ENCODE assay signal across 1 cellular context in the genomic region with DNA sequence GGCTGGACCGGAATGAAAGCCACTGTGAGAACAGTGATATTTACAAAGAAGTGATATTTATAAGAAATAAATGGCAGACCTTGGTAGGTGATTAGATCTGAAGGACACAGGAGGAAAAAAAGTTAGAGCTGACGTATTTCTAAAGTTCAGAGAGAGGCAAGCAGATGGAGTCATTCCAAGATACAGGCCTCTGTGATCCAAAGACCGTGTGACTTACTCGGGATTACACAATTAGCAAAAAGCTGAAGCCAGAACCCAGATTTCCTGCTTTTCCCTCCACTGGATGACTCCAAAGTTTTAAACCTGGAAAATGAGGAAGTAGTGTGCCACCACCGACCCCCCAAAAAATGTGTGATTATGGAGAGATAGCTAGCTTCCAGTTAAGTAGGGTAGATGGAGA.
TF ChIP-seq lines count a peak whose summit lies in the region.

No MANE protein-coding gene starts in this region.

TF ChIP-seq in HepG2, 621 proteins besides CTCF, POLR2A, EP300 and RAD21:
- TF ChIP-seq NAIF1 (CRISPR knock-in tag; IDR thresholded peaks at IDR 0.05; ENCODE audit: borderline replicate concordance) = no peak
- no peak for TF ChIP-seq ZNF296 (CRISPR knock-in tag; conservative IDR thresholded peaks at IDR 0.05)
- TF ChIP-seq RARA (CRISPR knock-in tag; IDR thresholded peaks at IDR 0.05) = no peak
- no peak for TF ChIP-seq SPEN (CRISPR knock-in tag; IDR thresholded peaks at IDR 0.05; ENCODE audit: low read depth)
- TF ChIP-seq ZNF543 (CRISPR knock-in tag; IDR thresholded peaks at IDR 0.05) = no peak
- no peak for TF ChIP-seq ISX (CRISPR knock-in tag; conservative IDR thresholded peaks at IDR 0.05)
- no peak for TF ChIP-seq ZNF446 (CRISPR knock-in tag; IDR thresholded peaks at IDR 0.05)
- TF ChIP-seq ZNF441 (CRISPR knock-in tag; IDR thresholded peaks at IDR 0.05; ENCODE audit: borderline replicate concordance) = no peak
- no peak for TF ChIP-seq ZBTB42 (CRISPR knock-in tag; IDR thresholded peaks at IDR 0.05)
- no peak for TF ChIP-seq ZSCAN21 (CRISPR knock-in tag; IDR thresholded peaks at IDR 0.05; ENCODE audit: borderline replicate concordance)
- no peak for TF ChIP-seq SP4 (CRISPR knock-in tag; IDR thresholded peaks at IDR 0.05)
- no peak for TF ChIP-seq ERF (CRISPR knock-in tag; IDR thresholded peaks at IDR 0.05)
- no peak for TF ChIP-seq ZBTB7A (CRISPR knock-in tag; IDR thresholded peaks at IDR 0.05)
- no peak for TF ChIP-seq MAFF (IDR thresholded peaks at IDR 0.05; ENCODE audit: low read depth, low read length)
- no peak for TF ChIP-seq SALL2 (CRISPR knock-in tag; IDR thresholded peaks at IDR 0.05)
- TF ChIP-seq, protein P1, sequence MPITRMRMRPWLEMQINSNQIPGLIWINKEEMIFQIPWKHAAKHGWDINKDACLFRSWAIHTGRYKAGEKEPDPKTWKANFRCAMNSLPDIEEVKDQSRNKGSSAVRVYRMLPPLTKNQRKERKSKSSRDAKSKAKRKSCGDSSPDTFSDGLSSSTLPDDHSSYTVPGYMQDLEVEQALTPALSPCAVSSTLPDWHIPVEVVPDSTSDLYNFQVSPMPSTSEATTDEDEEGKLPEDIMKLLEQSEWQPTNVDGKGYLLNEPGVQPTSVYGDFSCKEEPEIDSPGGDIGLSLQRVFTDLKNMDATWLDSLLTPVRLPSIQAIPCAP (CRISPR knock-in tag; IDR thresholded peaks at IDR 0.05; ENCODE audit: low read depth) = no peak
- no peak for TF ChIP-seq ZSCAN31 (CRISPR knock-in tag; IDR thresholded peaks at IDR 0.05; ENCODE audit: low read depth)
- TF ChIP-seq, protein P2, sequence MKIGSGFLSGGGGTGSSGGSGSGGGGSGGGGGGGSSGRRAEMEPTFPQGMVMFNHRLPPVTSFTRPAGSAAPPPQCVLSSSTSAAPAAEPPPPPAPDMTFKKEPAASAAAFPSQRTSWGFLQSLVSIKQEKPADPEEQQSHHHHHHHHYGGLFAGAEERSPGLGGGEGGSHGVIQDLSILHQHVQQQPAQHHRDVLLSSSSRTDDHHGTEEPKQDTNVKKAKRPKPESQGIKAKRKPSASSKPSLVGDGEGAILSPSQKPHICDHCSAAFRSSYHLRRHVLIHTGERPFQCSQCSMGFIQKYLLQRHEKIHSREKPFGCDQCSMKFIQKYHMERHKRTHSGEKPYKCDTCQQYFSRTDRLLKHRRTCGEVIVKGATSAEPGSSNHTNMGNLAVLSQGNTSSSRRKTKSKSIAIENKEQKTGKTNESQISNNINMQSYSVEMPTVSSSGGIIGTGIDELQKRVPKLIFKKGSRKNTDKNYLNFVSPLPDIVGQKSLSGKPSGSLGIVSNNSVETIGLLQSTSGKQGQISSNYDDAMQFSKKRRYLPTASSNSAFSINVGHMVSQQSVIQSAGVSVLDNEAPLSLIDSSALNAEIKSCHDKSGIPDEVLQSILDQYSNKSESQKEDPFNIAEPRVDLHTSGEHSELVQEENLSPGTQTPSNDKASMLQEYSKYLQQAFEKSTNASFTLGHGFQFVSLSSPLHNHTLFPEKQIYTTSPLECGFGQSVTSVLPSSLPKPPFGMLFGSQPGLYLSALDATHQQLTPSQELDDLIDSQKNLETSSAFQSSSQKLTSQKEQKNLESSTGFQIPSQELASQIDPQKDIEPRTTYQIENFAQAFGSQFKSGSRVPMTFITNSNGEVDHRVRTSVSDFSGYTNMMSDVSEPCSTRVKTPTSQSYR (CRISPR knock-in tag; IDR thresholded peaks at IDR 0.05; ENCODE audit: borderline replicate concordance) = no peak
